Comparison of ENCODE assay signal across 8 cellular contexts in the genomic region with DNA sequence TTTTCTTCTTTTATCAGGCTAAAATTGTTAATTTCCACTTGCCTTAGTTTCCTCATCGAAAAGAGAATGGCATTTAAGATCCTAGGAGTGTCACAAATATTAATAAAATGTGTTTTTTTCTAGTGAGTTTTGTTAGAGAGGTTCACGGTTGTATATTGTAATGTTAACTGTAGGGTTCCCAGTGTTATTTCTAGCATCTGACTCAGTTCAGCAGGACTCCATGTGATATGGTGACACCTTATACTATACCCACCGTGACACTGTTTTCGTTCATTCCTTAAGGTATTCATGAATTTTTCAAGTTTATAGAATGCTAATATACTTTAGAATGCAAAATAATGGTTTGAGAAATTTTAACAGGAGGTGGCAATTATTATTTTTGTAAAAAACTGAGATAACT.
"Had no signal": no experiment of that assay in that cellular context is flagged by ENCODE, and none has a peak within 500 bp of the region (broad histone marks: within the 10 kb centered on the region; RNA-seq: fewer than 3 reads in every experiment).

No MANE protein-coding gene starts in this region.

- ATAC-seq: HCT116 had no signal

- H3K27ac ChIP-seq: GM23248, HL-60 had no signal

- H3K4me3 ChIP-seq: GM23248, HAP-1 had no signal

- H3K9me3 ChIP-seq: HAP-1 had no signal

- DNase-seq: GM23248, GOT3, H7, HFFc6, KBM-7 had no signal

- H3K4me1 ChIP-seq: HAP-1 had no signal

- H3K36me3 ChIP-seq: HAP-1 had no signal
